In genomic region chr20:59404749-59405148, GRCh38 we compare ENCODE assay signal across 15 cellular contexts.
DNase-seq lines count a peak whose midpoint lies in the region; ATAC-seq and TF ChIP-seq lines count a peak whose summit lies in the region.
"Had no signal": no experiment of that assay in that cellular context is flagged by ENCODE, and none has a peak within 500 bp of the region (broad histone marks: within the 10 kb centered on the region; RNA-seq: fewer than 3 reads in every experiment).

No MANE protein-coding gene starts in this region.

- CTCF ChIA-PET in HEK293 (lab: Yijun Ruan, JAX), result interaction anchor here (0.6 to 2.7 kb wide), 19 partner anchors 10 to 535 kb away, joined by 3 to 16 read pairs (median 3); no protein-coding TSS in a partner anchor

- H3K4me1 ChIP-seq in HEK293 (ENCODE audit: control insufficient read depth, insufficient read depth, low read length) (no peaks in the 10 kb centered on the region; the same call in 1 of the 2 replicates), neural progenitor cell (peaks cover 33% of the 10 kb centered on the region)

- no peak overlapping the region for H2AFZ ChIP-seq in neural progenitor cell (replicated peaks)

- ATAC-seq in T-helper 17 cell, result no peak
- no peak for ATAC-seq in HG02588 (IDR thresholded peaks at IDR 0.05; ENCODE audit: unreplicated experiment)
- ATAC-seq: K562 had no signal

- POLR2A ChIA-PET in HEK293 (lab: Yijun Ruan, JAX), result no interaction called here

- no peaks in the 10 kb centered on the region for H3K36me3 ChIP-seq in HEK293 (ENCODE audit: control insufficient read depth in 2 of 2, insufficient read depth in 1 of 2, low read length in 2 of 2)
- no peaks in the 10 kb centered on the region for H3K36me3 ChIP-seq in neural progenitor cell

- H3K79me2 ChIP-seq in neural progenitor cell (ENCODE audit: low read depth), result no peaks in the 10 kb centered on the region

- H3K27me3 ChIP-seq in neural progenitor cell, result peaks cover 34% of the 10 kb centered on the region

- no peak overlapping the region for H3K27ac ChIP-seq in HEK293 (ENCODE audit: extremely low read depth, low read depth, low read length)
- H3K27ac ChIP-seq in neural progenitor cell, result peak overlapping the region; percentile 24
- H3K27ac ChIP-seq: HL-60 had no signal

- H3K9me3 Mint-ChIP-seq in neural progenitor cell (peaks cover 3% of the 10 kb centered on the region), type B pancreatic cell (no peaks in the 10 kb centered on the region)
- H3K9me3 Mint-ChIP-seq: CD4-positive, alpha-beta T cell had no signal

- peak overlapping the region; percentile 98 for H3K4me2 ChIP-seq in neural progenitor cell

- H3K4me3 Mint-ChIP-seq in T-helper 17 cell (peak overlapping the region; percentile 43), neural progenitor cell (no peak overlapping the region), type B pancreatic cell (peak overlapping the region; percentile 42)
- H3K4me3 Mint-ChIP-seq: B cell; CD4-positive, alpha-beta T cell had no signal

- H4K20me1 ChIP-seq in neural progenitor cell (ENCODE audit: low read depth), result no peaks in the 10 kb centered on the region

- DNase-seq in T-helper 17 cell, result no peak
- DNase-seq in neural progenitor cell (ENCODE audit: low spot score), result peak; percentile 44
- no peak for DNase-seq in type B pancreatic cell (ENCODE audit: extremely low spot score, unreplicated experiment)
- DNase-seq in ACHN, result no peak
- no peak for DNase-seq in activated CD8-positive, alpha-beta memory T cell treated with anti-CD3 and anti-CD28 coated beads, Interleukin-2, amount 50 U/mL, for 4 hours
- DNase-seq: C1 segment of cervical spinal cord; CD4-positive, alpha-beta T cell; EL; GOT3; H9 had no signal

- H3K9me3 ChIP-seq in HEK293 (ENCODE audit: control insufficient read depth, insufficient read depth, low read depth, low read length), result no peaks in the 10 kb centered on the region
- no peaks in the 10 kb centered on the region for H3K9me3 ChIP-seq in T-helper 17 cell (ENCODE audit: control insufficient read depth, low read length, poor library complexity, severe bottlenecking)
- H3K9me3 ChIP-seq in neural progenitor cell (ENCODE audit: low read depth), result no peaks in the 10 kb centered on the region

- H3K4me3 ChIP-seq in HEK293 (ENCODE audit: low read depth, low read length) (no peak overlapping the region), neural progenitor cell (no peak overlapping the region)
- H3K4me3 ChIP-seq: K562 had no signal

- H3F3A ChIP-seq in neural progenitor cell (ENCODE audit: low read depth), result peaks cover 20% of the 10 kb centered on the region

- H3K9ac ChIP-seq in neural progenitor cell, result no peak overlapping the region

- H3K36me3 Mint-ChIP-seq in T-helper 17 cell (ENCODE audit: low read depth) (no peaks in the 10 kb centered on the region), neural progenitor cell (no peaks in the 10 kb centered on the region), type B pancreatic cell (no peaks in the 10 kb centered on the region)

- in situ Hi-C loops in ACHN (cut with HindIII; ENCODE audit: low pct_ligation_motif_present, low pct_unique_long_range_greater_than_20kb, low sequenced_read_pairs), result no loop called here

- H3K27me3 Mint-ChIP-seq in T-helper 17 cell (peaks cover 32% of the 10 kb centered on the region), neural progenitor cell (ENCODE audit: insufficient read depth, low read depth) (peaks cover 2% of the 10 kb centered on the region), type B pancreatic cell (peaks cover 30% of the 10 kb centered on the region)
- H3K27me3 Mint-ChIP-seq: CD4-positive, alpha-beta T cell had no signal

- H3K27ac Mint-ChIP-seq in T-helper 17 cell (no peak overlapping the region), neural progenitor cell (no peak overlapping the region), type B pancreatic cell (no peak overlapping the region)
- H3K27ac Mint-ChIP-seq: B cell had no signal

- TF ChIP-seq CTCF in HEK293 (tag by site-specific recombination; IDR thresholded peaks at IDR 0.05), result no peak
- no peak for TF ChIP-seq CTCF in neural progenitor cell (IDR thresholded peaks at IDR 0.05)
- peak; percentile 25 for TF ChIP-seq CTCF in type B pancreatic cell (conservative IDR thresholded peaks at IDR 0.05)

- H3K4me1 Mint-ChIP-seq in T-helper 17 cell (peaks cover 5% of the 10 kb centered on the region), neural progenitor cell (peaks cover 20% of the 10 kb centered on the region), type B pancreatic cell (ENCODE audit: unreplicated experiment) (peaks cover 20% of the 10 kb centered on the region)

TF ChIP-seq in HEK293, 187 proteins besides CTCF, POLR2A, EP300 and RAD21:
- TF ChIP-seq ZIC2 (tag by site-specific recombination; IDR thresholded peaks at IDR 0.05) (peak; percentile 37; the same call in 1 of the 2 replicates), ZNF510 (tag by site-specific recombination; IDR thresholded peaks at IDR 0.05; ENCODE audit: insufficient replicate concordance) (no peak)
